Comparison of ENCODE assay signal across 18 cellular contexts in the genomic region with DNA sequence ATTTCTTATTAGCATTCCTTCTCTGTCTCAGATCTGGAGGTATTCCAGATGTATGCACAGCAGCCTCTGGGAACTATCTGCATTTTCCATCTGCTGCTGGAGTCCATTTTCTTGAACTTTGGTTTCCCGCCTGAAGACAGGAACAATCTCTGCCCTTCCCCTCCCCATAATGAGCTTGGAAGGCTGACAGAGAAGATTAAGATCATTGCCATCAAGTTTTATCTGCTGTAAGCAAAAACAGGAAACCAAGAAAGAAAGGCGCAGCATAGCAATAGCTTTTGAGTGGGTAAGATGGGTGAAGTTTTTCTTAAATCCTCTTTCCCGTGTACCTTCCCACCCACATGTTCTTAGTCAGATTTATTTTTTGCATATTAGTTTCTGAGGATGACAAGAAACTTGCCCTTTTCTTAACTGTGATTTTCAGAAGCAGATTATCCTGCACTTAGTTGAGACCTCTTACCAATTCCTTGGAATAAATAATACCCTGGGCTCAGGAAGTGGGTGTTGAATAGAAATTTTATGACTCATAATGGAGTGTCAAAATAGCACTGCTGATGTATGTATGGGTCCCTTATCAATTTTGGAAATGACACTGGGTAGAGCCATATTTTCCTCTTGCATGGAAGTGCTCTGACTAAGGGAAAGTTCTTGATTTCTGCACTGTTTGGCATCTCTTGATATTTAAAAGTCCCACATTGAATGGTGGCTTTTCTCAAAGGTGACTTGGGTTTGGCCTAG.
DNase-seq lines count a peak whose midpoint lies in the region; ATAC-seq, FAIRE-seq and TF ChIP-seq lines count a peak whose summit lies in the region.
"Had no signal": no experiment of that assay in that cellular context is flagged by ENCODE, and none has a peak within 500 bp of the region (broad histone marks: within the 10 kb centered on the region; RNA-seq: fewer than 3 reads in every experiment).

No MANE protein-coding gene starts in this region.

- FAIRE-seq in endothelial cell of umbilical vein (lab: Jason Lieb, UNC): peak; percentile 67
- FAIRE-seq: K562 had no signal

- ATAC-seq in gastrocnemius medialis: peak in 1 of 2 donors; percentile 33
- ATAC-seq: activated CD4-positive, CD25-positive, alpha-beta regulatory T cell treated with anti-CD3 and anti-CD28 coated beads, Interleukin-2, amount 50 U/mL, for 24 hours; foreskin keratinocyte; K562; natural killer cell had no signal

- peaks cover 37% of the 10 kb centered on the region for H3K4me1 Mint-ChIP-seq in activated naive CD8-positive, alpha-beta T cell (ENCODE audit: low read depth)
- peaks cover 21% of the 10 kb centered on the region for H3K4me1 Mint-ChIP-seq in activated naive CD8-positive, alpha-beta T cell treated with anti-CD3 and anti-CD28 coated beads for 36 hours
- peaks cover 5% of the 10 kb centered on the region for H3K4me1 Mint-ChIP-seq in endothelial cell (ENCODE audit: unreplicated experiment)
- H3K4me1 Mint-ChIP-seq: brain, natural killer cell had no signal

- H3K36me3 ChIP-seq in OCI-LY3 (replicated peaks; ENCODE audit: low read depth, low read length) (no peaks in the 10 kb centered on the region), endothelial cell of umbilical vein (ENCODE audit: control insufficient read depth in 2 of 2, extremely low read depth in 1 of 2, insufficient read depth in 2 of 2, low read length in 2 of 2) (no peaks in the 10 kb centered on the region), gastrocnemius medialis (no peaks in the 10 kb centered on the region)

- H3K27ac ChIP-seq in OCI-LY3 (ENCODE audit: low read length) (no peak overlapping the region), endothelial cell of umbilical vein (ENCODE audit: insufficient read depth, low read depth, low read length) (peak overlapping the region; percentile 86), gastrocnemius medialis (peak overlapping the region in 3 of 4 donors; percentile 34 to 50 (median 45))
- H3K27ac ChIP-seq: foreskin keratinocyte, HL-60 had no signal

- TSS peak; percentile 14 for BruUV-seq in endothelial cell of umbilical vein (replicated peaks; lab: Mats Ljungman, UMichigan)

- H3K4me3 ChIP-seq in OCI-LY3 (ENCODE audit: low read length) (no peak overlapping the region), endothelial cell of umbilical vein (replicated peaks in 1 of 3; ENCODE audit: insufficient read depth in 1 of 3, low read depth in 1 of 3, low read length in 3 of 3) (no peak overlapping the region), gastrocnemius medialis (no peak overlapping the region)
- H3K4me3 ChIP-seq: K562 had no signal

- no peaks in the 10 kb centered on the region for H3K79me2 ChIP-seq in OCI-LY3 (ENCODE audit: low read length)
- no peaks in the 10 kb centered on the region for H3K79me2 ChIP-seq in endothelial cell of umbilical vein (ENCODE audit: control insufficient read depth, insufficient read depth, low read length)

- H3K4me1 ChIP-seq in OCI-LY3 (ENCODE audit: low read length) (peaks cover 31% of the 10 kb centered on the region), endothelial cell of umbilical vein (ENCODE audit: control insufficient read depth, extremely low read depth, insufficient read depth, low read length) (peaks cover 54% of the 10 kb centered on the region), gastrocnemius medialis (no peaks in the 10 kb centered on the region)
- H3K4me1 ChIP-seq: foreskin keratinocyte had no signal

- peaks cover 5% of the 10 kb centered on the region for H3K36me3 Mint-ChIP-seq in activated naive CD8-positive, alpha-beta T cell
- no peaks in the 10 kb centered on the region for H3K36me3 Mint-ChIP-seq in activated naive CD8-positive, alpha-beta T cell treated with anti-CD3 and anti-CD28 coated beads for 36 hours
- no peaks in the 10 kb centered on the region for H3K36me3 Mint-ChIP-seq in endothelial cell (ENCODE audit: low read depth, unreplicated experiment)
- H3K36me3 Mint-ChIP-seq: brain, natural killer cell had no signal

- no peaks in the 10 kb centered on the region for H3K9me1 ChIP-seq in endothelial cell of umbilical vein (replicated peaks; ENCODE audit: control insufficient read depth, extremely low read depth, insufficient read depth, low read length)

- TF ChIP-seq POLR2A in endothelial cell of umbilical vein (IDR thresholded peaks at IDR 0.05; ENCODE audit: low read depth, low read length) (no peak), gastrocnemius medialis (IDR thresholded peaks at IDR 0.05) (no peak)

- peak overlapping the region; percentile 40; the same call in 1 of the 2 replicates for H3K4me2 ChIP-seq in OCI-LY3 (ENCODE audit: low read length)
- peak overlapping the region; percentile 61 for H3K4me2 ChIP-seq in endothelial cell of umbilical vein (ENCODE audit: insufficient read depth, low read length)

- POLR2A ChIA-PET in endothelial cell of umbilical vein (lab: Charles Lee): interaction anchor here (1.0 kb wide), 1 partner anchor 42 kb away, joined by 3 read pairs; no protein-coding TSS in a partner anchor

- dilution Hi-C loops in endothelial cell of umbilical vein (cut with MboI; ENCODE audit: extremely low pct_ligation_motif_present, low sequenced_read_pairs): no loop called here

- H2AFZ ChIP-seq in OCI-LY3 (ENCODE audit: low read depth, low read length) (no peak overlapping the region), endothelial cell of umbilical vein (ENCODE audit: low read depth, low read length) (peak overlapping the region; percentile 46)

- H3K9ac ChIP-seq in OCI-LY3 (ENCODE audit: low read length) (no peak overlapping the region), endothelial cell of umbilical vein (replicated peaks; ENCODE audit: extremely low read depth, insufficient read depth, low read length) (peak overlapping the region; percentile 28)

- H3K27me3 ChIP-seq in OCI-LY3 (ENCODE audit: low read depth, low read length): no peaks in the 10 kb centered on the region
- no peaks in the 10 kb centered on the region for H3K27me3 ChIP-seq in endothelial cell of umbilical vein (ENCODE audit: control insufficient read depth in 2 of 2, insufficient read depth in 2 of 2, low read length in 2 of 2)
- no peaks in the 10 kb centered on the region for H3K27me3 ChIP-seq in gastrocnemius medialis
- H3K27me3 ChIP-seq: foreskin keratinocyte had no signal

- CTCF ChIA-PET in endothelial cell of umbilical vein (lab: Charles Lee): no interaction called here

- H3K9me3 Mint-ChIP-seq in activated naive CD8-positive, alpha-beta T cell (ENCODE audit: low read depth): no peaks in the 10 kb centered on the region
- H3K9me3 Mint-ChIP-seq in activated naive CD8-positive, alpha-beta T cell treated with anti-CD3 and anti-CD28 coated beads for 36 hours: no peaks in the 10 kb centered on the region
- H3K9me3 Mint-ChIP-seq in endothelial cell (ENCODE audit: unreplicated experiment): no peaks in the 10 kb centered on the region
- H3K9me3 Mint-ChIP-seq: brain, natural killer cell had no signal

- H4K20me1 ChIP-seq in OCI-LY3 (ENCODE audit: insufficient read depth, low read length): no peaks in the 10 kb centered on the region
- H4K20me1 ChIP-seq in endothelial cell of umbilical vein (replicated peaks; ENCODE audit: control insufficient read depth, extremely low read depth, insufficient read depth, low read length): no peaks in the 10 kb centered on the region

- intact Hi-C loops in endothelial cell of umbilical vein (cut with micrococcal nuclease): loop anchor here (1.0 to 10.0 kb wide), 3 partner anchors 60 to 543 kb away; partner anchors contain the start of gene ZBTB33
- intact Hi-C loops in gastrocnemius medialis (cut with DNase I; ENCODE audit: low total_unique reads): no loop called here

- in situ Hi-C loops in gastrocnemius medialis (cut with MboI; ENCODE audit: low sequenced_read_pairs in 4 of 4): no loop called here

- peak overlapping the region; percentile 48 for H3K4me3 Mint-ChIP-seq in activated naive CD8-positive, alpha-beta T cell
- H3K4me3 Mint-ChIP-seq in activated naive CD8-positive, alpha-beta T cell treated with anti-CD3 and anti-CD28 coated beads for 36 hours: no peak overlapping the region
- no peak overlapping the region for H3K4me3 Mint-ChIP-seq in endothelial cell (ENCODE audit: unreplicated experiment)
- H3K4me3 Mint-ChIP-seq: brain, natural killer cell had no signal

- DNase-seq in activated naive CD8-positive, alpha-beta T cell treated with anti-CD3 and anti-CD28 coated beads for 36 hours: no peak
- DNase-seq in endothelial cell of umbilical vein (ENCODE audit: low read depth, low spot score) (peak; percentile 78), gastrocnemius medialis (no peak), COR-L47 (lab: John Stamatoyannopoulos, UW) (no peak), NCI-H1694 (lab: John Stamatoyannopoulos, UW) (no peak), endothelial cell (ENCODE audit: low spot score) (no peak)
- DNase-seq: effector CD8-positive, alpha-beta T cell; foreskin keratinocyte; mammary epithelial cell; natural killer cell; NCI-H1105; stimulated activated CD4-positive, alpha-beta T cell treated with anti-CD3 and anti-CD28 coated beads, Interleukin-15, amount 100 ng/mL, for 24 hours had no signal

- H3K9me3 ChIP-seq in OCI-LY3 (ENCODE audit: insufficient read depth, low read length) (no peaks in the 10 kb centered on the region), endothelial cell of umbilical vein (replicated peaks; ENCODE audit: control insufficient read depth, insufficient read depth, low read length) (no peaks in the 10 kb centered on the region), gastrocnemius medialis (no peaks in the 10 kb centered on the region)

- TF ChIP-seq CTCF in OCI-LY3 (IDR thresholded peaks at IDR 0.05; ENCODE audit: low read depth, low read length): no peak
- TF ChIP-seq CTCF in endothelial cell of umbilical vein (IDR thresholded peaks at IDR 0.05; ENCODE audit: extremely low read depth in 1 of 2, insufficient read depth in 1 of 2, low read depth in 1 of 2, low read length in 2 of 2): no peak
- TF ChIP-seq CTCF in gastrocnemius medialis (IDR thresholded peaks at IDR 0.05 in 4 of 5, conservative IDR thresholded peaks at IDR 0.05 in 1 of 5): no peak
- TF ChIP-seq CTCF in endothelial cell (IDR thresholded peaks at IDR 0.05; ENCODE audit: unreplicated experiment): no peak

- no peaks in the 10 kb centered on the region for H3K27me3 Mint-ChIP-seq in activated naive CD8-positive, alpha-beta T cell
- no peaks in the 10 kb centered on the region for H3K27me3 Mint-ChIP-seq in activated naive CD8-positive, alpha-beta T cell treated with anti-CD3 and anti-CD28 coated beads for 36 hours
- peaks cover 8% of the 10 kb centered on the region for H3K27me3 Mint-ChIP-seq in endothelial cell (ENCODE audit: unreplicated experiment)
- H3K27me3 Mint-ChIP-seq: brain had no signal

- H3K27ac Mint-ChIP-seq in activated naive CD8-positive, alpha-beta T cell: peak overlapping the region; percentile 75
- H3K27ac Mint-ChIP-seq in activated naive CD8-positive, alpha-beta T cell treated with anti-CD3 and anti-CD28 coated beads for 36 hours: no peak overlapping the region
- H3K27ac Mint-ChIP-seq in endothelial cell (ENCODE audit: unreplicated experiment): no peak overlapping the region
- H3K27ac Mint-ChIP-seq: natural killer cell had no signal

TF ChIP-seq in endothelial cell of umbilical vein, 7 proteins besides CTCF, POLR2A, EP300 and RAD21 (continues in another document):
- no peak for TF ChIP-seq POLR2AphosphoS5 (IDR thresholded peaks at IDR 0.05; ENCODE audit: insufficient read depth, low read depth, low read length)
- no peak for TF ChIP-seq EZH2 (IDR thresholded peaks at IDR 0.05; ENCODE audit: borderline replicate concordance, low read depth, low read length, severe bottlenecking)
- no peak for TF ChIP-seq FOS (IDR thresholded peaks at IDR 0.05; ENCODE audit: borderline replicate concordance, insufficient read depth, low read length)
